In the genomic region with DNA sequence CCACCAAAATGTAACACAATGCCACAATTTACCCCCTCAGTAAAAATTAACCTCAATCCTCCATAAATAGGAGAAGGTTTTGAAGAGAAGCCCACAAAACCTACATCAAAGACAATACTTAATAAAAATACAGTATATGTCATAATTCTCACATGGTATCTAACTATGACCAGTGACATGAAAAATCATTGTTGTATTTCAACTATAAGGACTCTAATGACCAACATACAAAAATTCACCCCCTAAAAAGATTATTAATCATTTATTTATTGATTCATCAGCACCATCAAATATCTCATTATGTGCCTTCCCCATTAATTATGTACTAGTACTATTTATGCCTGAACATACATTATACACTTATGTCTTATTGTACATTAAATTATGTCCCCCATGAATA, we compare ENCODE assay signal across 34 cellular contexts.
"Had no signal": no experiment of that assay in that cellular context is flagged by ENCODE, and none has a peak within 500 bp of the region (broad histone marks: within the 10 kb centered on the region; RNA-seq: fewer than 3 reads in every experiment).

No MANE protein-coding gene starts in this region.

- H3K4me3 ChIP-seq: MG63 had no signal

- H3K27ac ChIP-seq: KMS-11 had no signal

- H3K9ac ChIP-seq: KMS-11 had no signal

- H3K27me3 ChIP-seq: MG63 had no signal

- H3K9me3 ChIP-seq: MG63 had no signal

- DNase-seq: Karpas-422, Kasumi-1, MG63, MM.1S, MV-4-11, NCI-H1048, NCI-H1092, NCI-H1092 treated with DMSO at 0.1 percent for 48 hours, NCI-H1105, NCI-H1105 treated with DMSO at 0.1 percent for 48 hours, NCI-H1417, NCI-H1417 treated with DMSO at 0.1 percent for 48 hours, NCI-H1436, NCI-H1436 treated with DMSO at 0.1 percent for 48 hours, NCI-H146, NCI-H1694, NCI-H1694 treated with DMSO at 0.1 percent for 48 hours, NCI-H187, NCI-H187 treated with DMSO at 0.1 percent for 48 hours, NCI-H1930, NCI-H2029, NCI-H2029 treated with DMSO at 0.1 percent for 48 hours, NCI-H2081, NCI-H2081 treated with DMSO at 0.1 percent for 48 hours, NCI-H2107, NCI-H2171, NCI-H2171 treated with DMSO at 0.1 percent for 48 hours, NCI-H2227 treated with DMSO at 0.1 percent for 48 hours, NCI-H226, NCI-H345, NCI-H446, NCI-H446 treated with DMSO at 0.1 percent for 48 hours, NCI-H510A had no signal

- H3K36me3 ChIP-seq: MG63 had no signal
